In genomic region chr1:31425301-31426081, GRCh38 we compare ENCODE assay signal across 18 cellular contexts. TPM values are rescaled to one million over a fixed set of nuclear protein-coding genes. Genes with fewer than 3 reads are reported as not detected.
DNase-seq lines count a peak whose midpoint lies in the region; ATAC-seq, FAIRE-seq and TF ChIP-seq lines count a peak whose summit lies in the region.
"Had no signal": no experiment of that assay in that cellular context is flagged by ENCODE, and none has a peak within 500 bp of the region (broad histone marks: within the 10 kb centered on the region; RNA-seq: fewer than 3 reads in every experiment).

No MANE protein-coding gene starts in this region.

- no peaks in the 10 kb centered on the region for H3K9me2 ChIP-seq in HCT116 (ENCODE audit: insufficient read depth)

- H2AFZ ChIP-seq in HCT116 (ENCODE audit: low read depth, low read length, poor library complexity, severe bottlenecking): no peak overlapping the region

- no peaks in the 10 kb centered on the region for H3K36me3 Mint-ChIP-seq in nephron progenitor cell (ENCODE audit: low read depth)

- ATAC-seq in A549: no peak
- ATAC-seq in HCT116: no peak

- peak overlapping the region; percentile 54 for H3K27ac Mint-ChIP-seq in nephron progenitor cell
- H3K27ac Mint-ChIP-seq: CD4-positive, alpha-beta T cell had no signal

- no peak overlapping the region for H3K4me3 Mint-ChIP-seq in nephron progenitor cell
- H3K4me3 Mint-ChIP-seq: CD4-positive, alpha-beta T cell had no signal

- H4K20me1 ChIP-seq in HCT116 (ENCODE audit: insufficient read depth): no peaks in the 10 kb centered on the region

- TF ChIP-seq CTCF in A549 (IDR thresholded peaks at IDR 0.05) (no peak), HCT116 (IDR thresholded peaks at IDR 0.05 in 2 of 3, conservative IDR thresholded peaks at IDR 0.05 in 1 of 3; ENCODE audit: borderline replicate concordance in 1 of 3, insufficient read depth in 1 of 3, low read depth in 2 of 3, low read length in 2 of 3) (no peak), nephron progenitor cell (IDR thresholded peaks at IDR 0.05) (no peak), stomach (IDR thresholded peaks at IDR 0.05) (no peak), Peyer's patch (IDR thresholded peaks at IDR 0.05) (no peak)

- H3K9me3 Mint-ChIP-seq in nephron progenitor cell: no peaks in the 10 kb centered on the region
- H3K9me3 Mint-ChIP-seq: CD4-positive, alpha-beta T cell had no signal

- POLR2A ChIA-PET in A549 (lab: Yijun Ruan, JAX): no interaction called here
- POLR2A ChIA-PET in HCT116 (lab: Charles Lee): no interaction called here

- H3K9me3 ChIP-seq in A549 (no peaks in the 10 kb centered on the region), HCT116 (ENCODE audit: control insufficient read depth in 1 of 2, insufficient read depth in 1 of 2, low read depth in 1 of 2, low read length in 2 of 2) (no peaks in the 10 kb centered on the region), stomach (no peaks in the 10 kb centered on the region), Peyer's patch (no peaks in the 10 kb centered on the region)

- H3K9ac ChIP-seq in HCT116 (ENCODE audit: low read length): peak overlapping the region; percentile 23

- peaks cover 25% of the 10 kb centered on the region for H3K4me1 Mint-ChIP-seq in nephron progenitor cell

- H3K4me1 ChIP-seq in A549: peaks cover 29% of the 10 kb centered on the region
- H3K4me1 ChIP-seq in HCT116 (ENCODE audit: control insufficient read depth in 1 of 2, insufficient read depth in 2 of 2, low read length in 2 of 2): peaks cover 13 to 53% of the 10 kb centered on the region in 2 experiments
- H3K4me1 ChIP-seq in stomach: peaks cover 0 to 36% (median 7%) of the 10 kb centered on the region in 4 donors
- peaks cover 0 to 7% (median 5%) of the 10 kb centered on the region in 4 donors for H3K4me1 ChIP-seq in Peyer's patch

- TF ChIP-seq POLR2A in A549 (IDR thresholded peaks at IDR 0.05; ENCODE audit: low read length): no peak
- TF ChIP-seq POLR2A in HCT116 (IDR thresholded peaks at IDR 0.05; ENCODE audit: borderline replicate concordance, extremely low read depth, insufficient read depth, insufficient read length): no peak
- no peak for TF ChIP-seq POLR2A in stomach (IDR thresholded peaks at IDR 0.05)
- no peak for TF ChIP-seq POLR2A in Peyer's patch (IDR thresholded peaks at IDR 0.05)

- FAIRE-seq in A549 (lab: Jason Lieb, UNC): no peak

- H3K36me3 ChIP-seq in HCT116 (ENCODE audit: control insufficient read depth in 1 of 2, insufficient read depth in 2 of 2, low read length in 2 of 2): 0 out of 4 replicates have a peak, but pooled peaks cover 0 to 4% of the 10 kb centered on the region in 2 experiments
- H3K36me3 ChIP-seq in stomach: peaks cover 0 to 26% (median 11%) of the 10 kb centered on the region in 4 donors
- peaks cover 0 to 32% (median 0%) of the 10 kb centered on the region in 3 donors for H3K36me3 ChIP-seq in Peyer's patch

- H3K27me3 ChIP-seq in HCT116 (ENCODE audit: insufficient read depth, low read length) (no peaks in the 10 kb centered on the region), stomach (peaks cover 0 to 6% (median 0%) of the 10 kb centered on the region in 3 donors), Peyer's patch (no peaks in the 10 kb centered on the region)

- DNase-seq in A549 (ENCODE audit: low read depth in 1 of 2, low spot score in 1 of 2) (no peak), HCT116 (ENCODE audit: low read depth, low spot score) (no peak), epithelial cell of prostate (ENCODE audit: low read depth, low spot score) (no peak), nephron progenitor cell (no peak), 8988T (no peak), AG08396 (ENCODE audit: low spot score) (no peak), stomach (no peak), Peyer's patch (no peak)
- DNase-seq: AML-193; CD4-positive, alpha-beta T cell; HCEC 1CT; KG1; NCI-H1436; NCI-H2029; NCI-H2171; NCI-H446 treated with DMSO at 0.1 percent for 48 hours had no signal

- intact Hi-C loops in HCT116 (cut with micrococcal nuclease) (no loop called here), stomach (cut with DNase I; ENCODE audit: low total_unique reads) (loop anchor here (10.0 kb wide), 1 partner anchor 241 kb away; no protein-coding TSS in a partner anchor)

- H3K4me3 ChIP-seq in A549: no peak overlapping the region
- H3K4me3 ChIP-seq in HCT116 (replicated peaks in 1 of 2; ENCODE audit: low read depth in 1 of 2, low read length in 2 of 2): 0 out of 4 replicates have a peak overlapping the region, but pooled peaks of 1 of the 2 experiments have one; percentile 8
- no peak overlapping the region for H3K4me3 ChIP-seq in stomach
- H3K4me3 ChIP-seq in Peyer's patch: no peak overlapping the region

- 75% methylated on average over 14 of the region's 28 CpGs for WGBS in A549 (ENCODE audit: missing lambda C conversion rate)
- WGBS in stomach, 5 donors: 72 to 82% (median 80%) methylated on average over 24 to 28 of the region's 28 CpGs

- H3K27me3 Mint-ChIP-seq in nephron progenitor cell (ENCODE audit: low read depth, poor library complexity): peaks cover 10% of the 10 kb centered on the region

- H3K79me2 ChIP-seq in HCT116 (ENCODE audit: insufficient read depth, low read length): peaks cover 10% of the 10 kb centered on the region; the same call in 1 of the 2 replicates

- H3K4me2 ChIP-seq in A549: peak overlapping the region; percentile 47; the same call in 1 of the 3 replicates
- peak overlapping the region; percentile 68 for H3K4me2 ChIP-seq in HCT116 (ENCODE audit: low read length)

- H3K27ac ChIP-seq in A549: peak overlapping the region in 1 of 2 experiments; percentile 70; a peak in 3 of 6 replicates
- H3K27ac ChIP-seq in HCT116 (ENCODE audit: low read depth, low read length): no peak overlapping the region
- peak overlapping the region; percentile 99 for H3K27ac ChIP-seq in epithelial cell of prostate
- peak overlapping the region in 2 of 5 donors; percentile 25 to 37 for H3K27ac ChIP-seq in stomach
- peak overlapping the region in 1 of 4 donors; percentile 43 for H3K27ac ChIP-seq in Peyer's patch

- TF ChIP-seq RAD21 in A549 (conservative IDR thresholded peaks at IDR 0.05 in 1 of 2, IDR thresholded peaks at IDR 0.05 in 1 of 2): no peak
- TF ChIP-seq RAD21 in HCT116 (IDR thresholded peaks at IDR 0.05; ENCODE audit: low read depth): no peak

- no TSS peak for BruUV-seq in HCT116 (replicated peaks; lab: Mats Ljungman, UMichigan)

- CTCF ChIA-PET in A549 (lab: Yijun Ruan, JAX): interaction anchor here (0.6 to 9.5 kb wide), 5 partner anchors 32 to 240 kb away, joined by 3 to 151 read pairs (median 11); no protein-coding TSS in a partner anchor
- CTCF ChIA-PET in HCT116 (lab: Charles Lee): interaction anchor here (1.0 to 1.1 kb wide), 2 partner anchors 29 to 31 kb away, joined by 3 to 4 read pairs; no protein-coding TSS in a partner anchor

- RAD21 ChIA-PET in HCT116 (lab: Charles Lee; ENCODE audit: low non-redundant PET in 1 of 2, low total read pairs in 2 of 2, uncharacterized antibody in 2 of 2, unreplicated experiment in 2 of 2): interaction anchor here (0.9 to 1.4 kb wide), 2 partner anchors 124 kb away, joined by 3 to 4 read pairs; no protein-coding TSS in a partner anchor

- TF ChIP-seq EP300 in A549 (IDR thresholded peaks at IDR 0.05) (no peak), stomach (IDR thresholded peaks at IDR 0.05) (no peak)

TF ChIP-seq in A549, 52 proteins besides CTCF, POLR2A, EP300 and RAD21 (continues in another document):
- TF ChIP-seq CHD4 (IDR thresholded peaks at IDR 0.05; ENCODE audit: borderline replicate concordance): no peak
- TF ChIP-seq RCOR1 (IDR thresholded peaks at IDR 0.05; ENCODE audit: low read depth, low read length): no peak
- no peak for TF ChIP-seq FOXS1 (CRISPR knock-in tag; IDR thresholded peaks at IDR 0.05)

TF ChIP-seq in HCT116, 20 proteins besides CTCF, POLR2A, EP300 and RAD21 (continues in another document):
- TF ChIP-seq CBX3 (IDR thresholded peaks at IDR 0.05; ENCODE audit: low read depth) (no peak), EZH2 (IDR thresholded peaks at IDR 0.05) (no peak), FOSL1 (IDR thresholded peaks at IDR 0.05; ENCODE audit: low read depth) (no peak)

RNA-seq across cellular contexts. Expression of gene SERINC2, which starts 12.5 kb away (rescaled TPM):
- 6.0 and 7.5 TPM in 2 replicates for polyA plus RNA-seq in A549 (2011; rRNA removed)
- polyA plus RNA-seq in A549 (2012; cell fraction: cytosol; rRNA removed): 12.3 and 18.1 TPM in 2 replicates
- 15.5 and 21.5 TPM in 2 replicates for polyA plus RNA-seq in A549 (2012; cell fraction: nucleus; rRNA removed)
- polyA plus RNA-seq in A549 (2017; fragmentation: RNase III; extraction: RNeasy Plus Mini Kit Qiagen cat#74134 plus additional on column Dnase treatment): 16.1 to 21.1 TPM (median 16.3 TPM) in 3 replicates
- polyA minus RNA-seq in A549 (2011; rRNA and poly(A)+ RNA removed): 5.2 and 8.3 TPM in 2 replicates
- 50.1 TPM for total RNA-seq in HCT116 (2021; ENCODE audit: unreplicated experiment)
- polyA plus RNA-seq in HCT116 (2012): 90.0 and 93.0 TPM in 2 replicates
- 100 to 1,000 TPM in 1 of 5 donors, 10 to 100 TPM in 4; 12.3 to 114 (median 92.0) TPM for total RNA-seq in stomach
- polyA plus RNA-seq in stomach: 10 to 100 TPM; 50.9 to 76.3 (median 55.6) TPM
- 100 to 1,000 TPM in 3 of 4 donors, 10 to 100 TPM in 1; 36.3 to 229 (median 210) TPM for total RNA-seq in Peyer's patch

RNA-seq across cellular contexts. Expression of gene FABP3, which starts 52.6 kb away (rescaled TPM):
- polyA plus RNA-seq in A549 (2011; rRNA removed): not detected in 2 replicates
- polyA plus RNA-seq in A549 (2012; cell fraction: cytosol; rRNA removed): not detected in 2 replicates
- not detected in 2 replicates for polyA plus RNA-seq in A549 (2012; cell fraction: nucleus; rRNA removed)
- polyA plus RNA-seq in A549 (2017; fragmentation: RNase III; extraction: RNeasy Plus Mini Kit Qiagen cat#74134 plus additional on column Dnase treatment): not detected in 3 replicates
- polyA minus RNA-seq in A549 (2011; rRNA and poly(A)+ RNA removed): not detected in 2 replicates
- total RNA-seq in HCT116 (2021; ENCODE audit: unreplicated experiment): not detected
- polyA plus RNA-seq in HCT116 (2012): 0.14 and 0.20 TPM in 2 replicates
- total RNA-seq in stomach: 10 to 100 TPM in 3 of 5 donors, 1 to 10 TPM in 1, not detected in 1; 7.6 to 60.3 (median 15.6) TPM
- polyA plus RNA-seq in stomach: 10 to 100 TPM; 43.0 to 73.5 (median 64.4) TPM
- total RNA-seq in Peyer's patch: 10 to 100 TPM in 1 of 4 donors, 1 to 10 TPM in 1, not detected in 2; 2.7 to 15.7 TPM
- total RNA-seq: CD4-positive, alpha-beta T cell; G401; SK-MEL-5 had no signal
